In the genomic region with DNA sequence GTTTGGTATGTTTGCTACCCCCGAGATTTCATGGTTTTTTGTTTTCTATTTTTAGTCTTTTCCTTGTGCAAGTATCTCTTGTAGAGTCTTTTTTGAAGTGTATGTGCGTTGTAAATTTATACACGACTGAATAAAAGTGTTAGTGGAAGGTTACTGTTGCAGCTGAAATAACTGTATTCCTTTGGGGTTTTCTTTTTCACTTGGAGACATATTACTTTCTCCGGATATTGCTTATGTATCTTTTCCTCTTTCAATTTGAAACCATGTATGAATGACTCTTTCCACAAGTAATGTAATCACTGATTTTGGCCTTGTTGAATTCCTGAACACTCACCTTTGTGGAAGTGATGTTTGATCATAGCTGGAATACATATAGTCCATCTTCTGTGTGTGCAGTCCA, we compare ENCODE assay signal across 8 cellular contexts. TPM values are rescaled to one million over a fixed set of nuclear protein-coding genes. Genes with fewer than 3 reads are reported as not detected.
DNase-seq lines count a peak whose midpoint lies in the region; ATAC-seq, FAIRE-seq and TF ChIP-seq lines count a peak whose summit lies in the region.

No MANE protein-coding gene starts in this region.

- peaks cover 2% of the 10 kb centered on the region for H3K9me1 ChIP-seq in keratinocyte (ENCODE audit: control insufficient read depth, extremely low read depth, insufficient read depth, low read length)

- H4K20me1 ChIP-seq in keratinocyte (ENCODE audit: control insufficient read depth, extremely low read depth, insufficient read depth, low read length), result peaks cover 5% of the 10 kb centered on the region

- intact Hi-C loops in activated T-helper 2 cell treated with anti-CD3 and anti-CD28 coated beads, Interferon-gamma antibody, Interleukin-2, Interleukin-4, amounts not matched to agents 10 μg/mL and 5 μg/mL and 100 μg/mL, durations not matched to agents 14 hours and 24 hours and 36 hours (cut with micrococcal nuclease), result loop anchor here (5.0 to 10.0 kb wide), 4 partner anchors 120 to 372 kb away; partner anchors contain the start of gene NUP133
- intact Hi-C loops in tibial artery (cut with DNase I; ENCODE audit: low total_unique reads) (loop anchor here (1.0 kb wide), 1 partner anchor 67 kb away; no protein-coding TSS in a partner anchor), prostate gland (cut with DNase I) (loop anchor here (2.0 kb wide), 1 partner anchor 68 kb away; the partner anchor contains the start of gene ABCB10)

- no peak for TF ChIP-seq POLR2A in prostate gland (IDR thresholded peaks at IDR 0.05)

- H3K27me3 ChIP-seq in keratinocyte (ENCODE audit: control insufficient read depth, extremely low read depth, insufficient read depth, low read length) (no peaks in the 10 kb centered on the region), tibial artery (no peaks in the 10 kb centered on the region), prostate gland (replicated peaks; ENCODE audit: insufficient read depth) (no peaks in the 10 kb centered on the region)

- H3K4me3 Mint-ChIP-seq in activated T-cell treated with anti-CD3 and anti-CD28 coated beads, Interleukin-2, amount 50 U/mL, for 72 hours, result peak overlapping the region; percentile 99
- H3K4me3 Mint-ChIP-seq in activated T-helper 2 cell treated with anti-CD3 and anti-CD28 coated beads, Interferon-gamma antibody, Interleukin-2, Interleukin-4, amounts not matched to agents 10 μg/mL and 5 μg/mL and 100 μg/mL, durations not matched to agents 14 hours and 24 hours and 36 hours (ENCODE audit: low read depth), result peak overlapping the region; percentile 96

- 4% methylated on average over 4 of the region's 4 CpGs for WGBS in prostate gland

- dilution Hi-C loops in keratinocyte (cut with MboI; ENCODE audit: extremely low pct_ligation_motif_present, low sequenced_read_pairs), result no loop called here

- peaks cover 7 to 9% of the 10 kb centered on the region in 2 donors for H3K36me3 Mint-ChIP-seq in activated T-cell treated with anti-CD3 and anti-CD28 coated beads, Interleukin-2, amount 50 U/mL, for 72 hours (ENCODE audit: insufficient read depth in 2 of 2)
- peaks cover 35% of the 10 kb centered on the region for H3K36me3 Mint-ChIP-seq in activated T-helper 2 cell treated with anti-CD3 and anti-CD28 coated beads, Interferon-gamma antibody, Interleukin-2, Interleukin-4, amounts not matched to agents 10 μg/mL and 5 μg/mL and 100 μg/mL, durations not matched to agents 14 hours and 24 hours and 36 hours (ENCODE audit: low read depth)

- H3K27ac ChIP-seq in keratinocyte (ENCODE audit: control insufficient read depth, insufficient read depth, low read length) (no peak overlapping the region), tibial artery (peak overlapping the region; percentile 78 to 91), prostate gland (peak overlapping the region in 1 of 2 donors; percentile 92)

- no peaks in the 10 kb centered on the region for H3K9me3 ChIP-seq in keratinocyte (ENCODE audit: control insufficient read depth, low read depth, low read length)
- no peaks in the 10 kb centered on the region for H3K9me3 ChIP-seq in tibial artery
- H3K9me3 ChIP-seq in prostate gland, result no peaks in the 10 kb centered on the region

- peak overlapping the region; percentile 98 for H3K27ac Mint-ChIP-seq in activated T-cell treated with anti-CD3 and anti-CD28 coated beads, Interleukin-2, amount 50 U/mL, for 72 hours
- peak overlapping the region; percentile 85 for H3K27ac Mint-ChIP-seq in activated T-helper 2 cell treated with anti-CD3 and anti-CD28 coated beads, Interferon-gamma antibody, Interleukin-2, Interleukin-4, amounts not matched to agents 10 μg/mL and 5 μg/mL and 100 μg/mL, durations not matched to agents 14 hours and 24 hours and 36 hours

- peaks cover 68% of the 10 kb centered on the region for H3K4me1 Mint-ChIP-seq in activated T-cell treated with anti-CD3 and anti-CD28 coated beads, Interleukin-2, amount 50 U/mL, for 72 hours (ENCODE audit: low read depth)
- peaks cover 50% of the 10 kb centered on the region for H3K4me1 Mint-ChIP-seq in activated T-helper 2 cell treated with anti-CD3 and anti-CD28 coated beads, Interferon-gamma antibody, Interleukin-2, Interleukin-4, amounts not matched to agents 10 μg/mL and 5 μg/mL and 100 μg/mL, durations not matched to agents 14 hours and 24 hours and 36 hours (ENCODE audit: low read depth)

- H3K9ac ChIP-seq in keratinocyte (ENCODE audit: control insufficient read depth, extremely low read depth, insufficient read depth, low read length), result peak overlapping the region; percentile 83

- ATAC-seq in activated T-cell treated with anti-CD3 and anti-CD28 coated beads, Interleukin-2, amount 50 U/mL, for 72 hours (replicated peaks in 1 of 2), result no peak
- ATAC-seq in GM19397 (IDR thresholded peaks at IDR 0.05; ENCODE audit: unreplicated experiment), result no peak

- H3K4me2 ChIP-seq in keratinocyte (ENCODE audit: control insufficient read depth, extremely low read depth, insufficient read depth, low read depth, low read length), result peak overlapping the region; percentile 86

- FAIRE-seq in keratinocyte (lab: Jason Lieb, UNC), result no peak

- DNase-seq in activated T-cell treated with anti-CD3 and anti-CD28 coated beads, Interleukin-2, amount 50 U/mL, for 72 hours, result no peak
- no peak for DNase-seq in activated T-cell treated with anti-CD3 and anti-CD28 coated beads, Interleukin-2, amount 50 U/mL, for 48 hours
- no peak for DNase-seq in activated T-helper 2 cell treated with anti-CD3 and anti-CD28 coated beads, Interferon-gamma antibody, Interleukin-2, Interleukin-4, amounts not matched to agents 10 μg/mL and 5 μg/mL and 100 μg/mL, durations not matched to agents 14 hours and 24 hours and 36 hours (ENCODE audit: low spot score)
- DNase-seq in keratinocyte (ENCODE audit: low read depth, low spot score) (no peak), tibial artery (no peak), NCI-H524 treated with DMSO at 0.1 percent for 48 hours (lab: John Stamatoyannopoulos, UW) (no peak), prostate gland (ENCODE audit: low spot score) (no peak)

- H3K4me1 ChIP-seq in keratinocyte (ENCODE audit: control insufficient read depth, extremely low read depth, insufficient read depth, low read length) (peaks cover 17% of the 10 kb centered on the region), tibial artery (peaks cover 0 to 44% (median 30%) of the 10 kb centered on the region in 4 donors), prostate gland (replicated peaks) (peaks cover 4% of the 10 kb centered on the region)

- H3K36me3 ChIP-seq in keratinocyte (ENCODE audit: control insufficient read depth in 2 of 2, extremely low read depth in 1 of 2, insufficient read depth in 2 of 2, low read length in 2 of 2), result no peaks in the 10 kb centered on the region
- H3K36me3 ChIP-seq in tibial artery, result no peaks in the 10 kb centered on the region
- H3K36me3 ChIP-seq in prostate gland, result no peaks in the 10 kb centered on the region

- H3K79me2 ChIP-seq in keratinocyte (ENCODE audit: control insufficient read depth, insufficient read depth, low read length), result peaks cover 88% of the 10 kb centered on the region

- no peaks in the 10 kb centered on the region for H3K9me3 Mint-ChIP-seq in activated T-cell treated with anti-CD3 and anti-CD28 coated beads, Interleukin-2, amount 50 U/mL, for 72 hours
- no peaks in the 10 kb centered on the region for H3K9me3 Mint-ChIP-seq in activated T-helper 2 cell treated with anti-CD3 and anti-CD28 coated beads, Interferon-gamma antibody, Interleukin-2, Interleukin-4, amounts not matched to agents 10 μg/mL and 5 μg/mL and 100 μg/mL, durations not matched to agents 14 hours and 24 hours and 36 hours

- H3K4me3 ChIP-seq in keratinocyte (ENCODE audit: control insufficient read depth in 2 of 3, extremely low read depth in 1 of 3, insufficient read depth in 2 of 3, low read depth in 1 of 3, low read length in 3 of 3), result peak overlapping the region; percentile 90 to 99 (median 96)
- H3K4me3 ChIP-seq in tibial artery, result peak overlapping the region; percentile 73 to 77
- H3K4me3 ChIP-seq in prostate gland, result peak overlapping the region in 1 of 2 donors; percentile 94

- no peak for TF ChIP-seq CTCF in keratinocyte (optimal IDR thresholded peaks at IDR 0.05 in 1 of 3, IDR thresholded peaks at IDR 0.05 in 1 of 3, conservative IDR thresholded peaks at IDR 0.05 in 1 of 3; ENCODE audit: extremely low read depth in 1 of 3, insufficient read depth in 2 of 3, low read length in 3 of 3)
- no peak for TF ChIP-seq CTCF in tibial artery (IDR thresholded peaks at IDR 0.05)
- no peak for TF ChIP-seq CTCF in prostate gland (IDR thresholded peaks at IDR 0.05)

- H2AFZ ChIP-seq in keratinocyte (ENCODE audit: control insufficient read depth, low read length), result no peak overlapping the region

- H3K27me3 Mint-ChIP-seq in activated T-cell treated with anti-CD3 and anti-CD28 coated beads, Interleukin-2, amount 50 U/mL, for 72 hours (ENCODE audit: low read depth), result no peaks in the 10 kb centered on the region
- no peaks in the 10 kb centered on the region for H3K27me3 Mint-ChIP-seq in activated T-helper 2 cell treated with anti-CD3 and anti-CD28 coated beads, Interferon-gamma antibody, Interleukin-2, Interleukin-4, amounts not matched to agents 10 μg/mL and 5 μg/mL and 100 μg/mL, durations not matched to agents 14 hours and 24 hours and 36 hours (ENCODE audit: low read depth)

RNA-seq across cellular contexts. Expression of gene URB2, which starts 1.0 kb away (rescaled TPM):
- 10 to 100 TPM; 11.6 to 12.3 TPM for total RNA-seq in activated T-cell treated with anti-CD3 and anti-CD28 coated beads, Interleukin-2, amount 50 U/mL, for 72 hours
- 25.8 and 27.0 TPM in 2 replicates for total RNA-seq in activated T-helper 2 cell treated with anti-CD3 and anti-CD28 coated beads, Interferon-gamma antibody, Interleukin-2, Interleukin-4, amounts not matched to agents 10 μg/mL and 5 μg/mL and 100 μg/mL, durations not matched to agents 14 hours and 24 hours and 36 hours
- polyA plus RNA-seq in keratinocyte, result 8.2 to 13.4 TPM (median 8.5 TPM) in 3 replicates
- polyA plus RNA-seq in keratinocyte (2011; ENCODE audit: low read depth), result 2.6 TPM
- polyA plus RNA-seq in keratinocyte (2011; cell fraction: cytosol; rRNA removed), result 4.0 and 5.5 TPM in 2 replicates
- polyA plus RNA-seq in keratinocyte (2011; cell fraction: nucleus; rRNA removed), result 16.7 and 18.0 TPM in 2 replicates
- 4.0 and 10.1 TPM in 2 replicates for polyA plus RNA-seq in keratinocyte (2012; ENCODE audit: low replicate concordance)
- polyA minus RNA-seq in keratinocyte, result 24.2 to 26.1 TPM (median 24.9 TPM) in 3 replicates
- 8.6 TPM for polyA minus RNA-seq in keratinocyte (2011; cell fraction: cytosol; rRNA and poly(A)+ RNA removed)
- 29.2 and 36.1 TPM in 2 replicates for polyA minus RNA-seq in keratinocyte (2011; cell fraction: nucleus; rRNA and poly(A)+ RNA removed)
- total RNA-seq in prostate gland, result 10 to 100 TPM in 1 of 2 donors, 1 to 10 TPM in 1; 5.6 to 11.9 TPM

RNA-seq across cellular contexts. Expression of gene TAF5L, which starts 1.1 kb away (rescaled TPM):
- total RNA-seq in activated T-cell treated with anti-CD3 and anti-CD28 coated beads, Interleukin-2, amount 50 U/mL, for 72 hours, result 10 to 100 TPM; 18.9 to 21.7 TPM
- 28.3 and 28.4 TPM in 2 replicates for total RNA-seq in activated T-helper 2 cell treated with anti-CD3 and anti-CD28 coated beads, Interferon-gamma antibody, Interleukin-2, Interleukin-4, amounts not matched to agents 10 μg/mL and 5 μg/mL and 100 μg/mL, durations not matched to agents 14 hours and 24 hours and 36 hours
- polyA plus RNA-seq in keratinocyte, result 22.2 to 28.9 TPM (median 23.7 TPM) in 3 replicates
- 4.6 TPM for polyA plus RNA-seq in keratinocyte (2011; ENCODE audit: low read depth)
- 17.1 and 22.5 TPM in 2 replicates for polyA plus RNA-seq in keratinocyte (2011; cell fraction: cytosol; rRNA removed)
- 31.6 and 33.1 TPM in 2 replicates for polyA plus RNA-seq in keratinocyte (2011; cell fraction: nucleus; rRNA removed)
- 9.0 and 21.3 TPM in 2 replicates for polyA plus RNA-seq in keratinocyte (2012; ENCODE audit: low replicate concordance)
- polyA minus RNA-seq in keratinocyte, result 26.0 to 44.6 TPM (median 31.7 TPM) in 3 replicates
- 15.7 TPM for polyA minus RNA-seq in keratinocyte (2011; cell fraction: cytosol; rRNA and poly(A)+ RNA removed)
- 14.5 and 26.1 TPM in 2 replicates for polyA minus RNA-seq in keratinocyte (2011; cell fraction: nucleus; rRNA and poly(A)+ RNA removed)
- total RNA-seq in prostate gland, result 10 to 100 TPM; 14.0 to 17.2 TPM
